ENCODE assay signal across 17 cellular contexts in genomic region chr14:101029668-101030290, GRCh38.
DNase-seq lines count a peak whose midpoint lies in the region; ATAC-seq, FAIRE-seq and TF ChIP-seq lines count a peak whose summit lies in the region.
"Had no signal": no experiment of that assay in that cellular context is flagged by ENCODE, and none has a peak within 500 bp of the region (broad histone marks: within the 10 kb centered on the region; RNA-seq: fewer than 3 reads in every experiment).

No MANE protein-coding gene starts in this region.

- no peak overlapping the region for H3K4me3 Mint-ChIP-seq in effector memory CD8-positive, alpha-beta T cell
- H3K4me3 Mint-ChIP-seq: CD4-positive, alpha-beta T cell; GM23338 had no signal

- H3K9me3 Mint-ChIP-seq in effector memory CD8-positive, alpha-beta T cell: no peaks in the 10 kb centered on the region
- H3K9me3 Mint-ChIP-seq: CD4-positive, alpha-beta T cell had no signal

- H3K27ac ChIP-seq in heart right ventricle (no peak overlapping the region), kidney (ENCODE audit: low read depth in 2 of 2, low read length in 2 of 2) (no peak overlapping the region), spleen (no peak overlapping the region)
- H3K27ac ChIP-seq: RWPE1 had no signal

- intact Hi-C loops in left cardiac atrium (cut with DNase I) (no loop called here), heart right ventricle (cut with DNase I) (no loop called here), kidney (cut with DNase I) (no loop called here), spleen (cut with DNase I; ENCODE audit: low total_unique reads) (no loop called here)

- H3K36me3 Mint-ChIP-seq in effector memory CD8-positive, alpha-beta T cell (ENCODE audit: insufficient read depth): no peaks in the 10 kb centered on the region

- no peak overlapping the region for H3K27ac Mint-ChIP-seq in effector memory CD8-positive, alpha-beta T cell
- H3K27ac Mint-ChIP-seq: CD4-positive, alpha-beta T cell; GM23338 had no signal

- H3K27me3 ChIP-seq in heart right ventricle (peaks cover 0 to 4% (median 0%) of the 10 kb centered on the region in 7 donors), spleen (replicated peaks in 1 of 7) (no peaks in the 10 kb centered on the region)

- H3K9me3 ChIP-seq in heart right ventricle: no peaks in the 10 kb centered on the region
- H3K9me3 ChIP-seq in kidney (ENCODE audit: control insufficient read depth in 1 of 2, low read length in 2 of 2): no peaks in the 10 kb centered on the region
- H3K9me3 ChIP-seq in spleen: no peaks in the 10 kb centered on the region
- H3K9me3 ChIP-seq: HAP-1 had no signal

- H3K36me3 ChIP-seq in heart right ventricle: peaks cover 0 to 4% (median 0%) of the 10 kb centered on the region in 9 donors
- no peaks in the 10 kb centered on the region for H3K36me3 ChIP-seq in kidney (ENCODE audit: control insufficient read depth in 1 of 2, insufficient read depth in 2 of 2, low read length in 2 of 2)
- H3K36me3 ChIP-seq in spleen: peaks cover 0 to 12% (median 0%) of the 10 kb centered on the region in 6 donors
- H3K36me3 ChIP-seq: HAP-1 had no signal

- no peak for TF ChIP-seq POLR2A in spleen (IDR thresholded peaks at IDR 0.05)

- H3K9ac ChIP-seq in kidney (ENCODE audit: low read length in 2 of 2): no peak overlapping the region

- DNase-seq in left cardiac atrium (peak; percentile 5), heart right ventricle (no peak), NCI-H510A (lab: John Stamatoyannopoulos, UW) (peak; percentile 49), kidney (peak; percentile 43), spleen (peak; percentile 66), amniotic stem cell (lab: John Stamatoyannopoulos, UW) (no peak)
- no peak for DNase-seq in effector memory CD8-positive, alpha-beta T cell
- DNase-seq: CD4-positive, alpha-beta T cell; DND-41; KG1; NCI-H446; NK-92 treated with Interleukin-12 subunit alpha and Interleukin-12 subunit beta, amount 100 ng/mL, for 24 hours had no signal

- peaks cover 0 to 19% of the 10 kb centered on the region in 2 donors for H3K27me3 Mint-ChIP-seq in effector memory CD8-positive, alpha-beta T cell
- H3K27me3 Mint-ChIP-seq: CD4-positive, alpha-beta T cell had no signal

- ATAC-seq in left cardiac atrium: no peak
- no peak for ATAC-seq in heart right ventricle
- ATAC-seq in GM21529 (IDR thresholded peaks at IDR 0.05; ENCODE audit: unreplicated experiment): no peak
- no peak for ATAC-seq in effector memory CD8-positive, alpha-beta T cell (replicated peaks)
- ATAC-seq: GM23338 had no signal

- H3K4me1 ChIP-seq in heart right ventricle (no peaks in the 10 kb centered on the region), kidney (ENCODE audit: control insufficient read depth in 1 of 2, insufficient read depth in 1 of 2, low read depth in 1 of 2, low read length in 2 of 2) (no peaks in the 10 kb centered on the region), spleen (no peaks in the 10 kb centered on the region)
- H3K4me1 ChIP-seq: HAP-1 had no signal

- FAIRE-seq in kidney (lab: Jason Lieb, UNC): no peak
- FAIRE-seq: GM12892 had no signal

- TF ChIP-seq CTCF in heart right ventricle (IDR thresholded peaks at IDR 0.05) (no peak), kidney (IDR thresholded peaks at IDR 0.05; ENCODE audit: borderline replicate concordance, extremely low read depth, insufficient read depth) (no peak), spleen (IDR thresholded peaks at IDR 0.05 in 8 of 11, conservative IDR thresholded peaks at IDR 0.05 in 3 of 11) (no peak)

- 85 to 88% methylated on average over 25 of the region's 25 CpGs for WGBS in heart right ventricle, 2 donors
- WGBS in spleen, 5 donors: 85 to 93% (median 88%) methylated on average over 25 of the region's 25 CpGs

- H3K4me3 ChIP-seq in heart right ventricle (no peak overlapping the region), kidney (ENCODE audit: low read length in 2 of 2) (no peak overlapping the region), spleen (no peak overlapping the region)
- H3K4me3 ChIP-seq: GM23338, HAP-1 had no signal

- no peaks in the 10 kb centered on the region for H3K4me1 Mint-ChIP-seq in effector memory CD8-positive, alpha-beta T cell (ENCODE audit: low read depth in 2 of 2)
- H3K4me1 Mint-ChIP-seq: GM23338 had no signal

Comparison
In these comparisons a context has a peak if more than half of its experiments do, and no peak if none do; other contexts are left out.
1. DNase-seq: peak in left cardiac atrium (single experiment), NCI-H510A (single experiment), kidney (single experiment) and spleen (single experiment); none in heart right ventricle (0 of 2), effector memory CD8-positive, alpha-beta T cell (0 of 3) and amniotic stem cell (single experiment).